Comparison of ENCODE assay signal across 1 cellular context in genomic region chr5:124920909-124921666, GRCh38.
A peak's percentile ranks its signal among the peaks of the same experiment; 100 is the strongest.
TF ChIP-seq lines count a peak whose summit lies in the region.

No MANE protein-coding gene starts in this region.

TF ChIP-seq in GM12878, 131 proteins besides CTCF, POLR2A, EP300 and RAD21 (continued from another document):
- peak; percentile 75 for TF ChIP-seq MXI1 (IDR thresholded peaks at IDR 0.05; ENCODE audit: low read depth, low read length)
- 0 out of 2 replicates have a peak, but pooled peaks have one; percentile 14 for TF ChIP-seq YY1 (IDR thresholded peaks at IDR 0.05; ENCODE audit: low read depth, low read length)
- 0 out of 2 replicates have a peak, but pooled peaks have one; percentile 91 for TF ChIP-seq DPF2 (IDR thresholded peaks at IDR 0.05)
- TF ChIP-seq SKIL (IDR thresholded peaks at IDR 0.05; ENCODE audit: low read depth, poor library complexity, severe bottlenecking) = no peak
- TF ChIP-seq PBX3 (IDR thresholded peaks at IDR 0.05; ENCODE audit: insufficient replicate concordance, low read depth, low read length) = peak; percentile 13
- TF ChIP-seq SIX5 (IDR thresholded peaks at IDR 0.05; ENCODE audit: low read depth, low read length, severe bottlenecking) = no peak
- TF ChIP-seq SP1 (IDR thresholded peaks at IDR 0.05; ENCODE audit: low read depth, low read length) = no peak
- TF ChIP-seq POLR2AphosphoS2 (IDR thresholded peaks at IDR 0.05; ENCODE audit: low read depth, low read length) = no peak
- peak; percentile 60; the same call in 1 of the 2 replicates for TF ChIP-seq RELB (IDR thresholded peaks at IDR 0.05; ENCODE audit: low read depth)
- peak; percentile 39 for TF ChIP-seq BCL3 (IDR thresholded peaks at IDR 0.05; ENCODE audit: borderline replicate concordance, insufficient read depth, low read depth, low read length, poor library complexity, severe bottlenecking)
- TF ChIP-seq HDAC2 (IDR thresholded peaks at IDR 0.05) = no peak
- no peak for TF ChIP-seq TARDBP (IDR thresholded peaks at IDR 0.05; ENCODE audit: borderline replicate concordance)
- no peak for TF ChIP-seq PAX5 (IDR thresholded peaks at IDR 0.05; ENCODE audit: borderline replicate concordance, low read depth, low read length)
- peak; percentile 91 for TF ChIP-seq ATF2 (IDR thresholded peaks at IDR 0.05; ENCODE audit: low read length)
- peak; percentile 75; the same call in 1 of the 2 replicates for TF ChIP-seq CREM (IDR thresholded peaks at IDR 0.05; ENCODE audit: low read depth)
- peak; percentile 62 for TF ChIP-seq PKNOX1 (IDR thresholded peaks at IDR 0.05)
- TF ChIP-seq HSF1 (IDR thresholded peaks at IDR 0.05; ENCODE audit: low read depth, low read length) = no peak
- TF ChIP-seq KDM1A (IDR thresholded peaks at IDR 0.05; ENCODE audit: borderline replicate concordance) = no peak
- no peak; the same call in 1 of the 2 replicates for TF ChIP-seq TCF7 (IDR thresholded peaks at IDR 0.05; ENCODE audit: borderline replicate concordance)
- TF ChIP-seq TAF1 (IDR thresholded peaks at IDR 0.05; ENCODE audit: borderline replicate concordance, low read depth, low read length) = no peak
- no peak for TF ChIP-seq NKRF (conservative IDR thresholded peaks at IDR 0.05)
- no peak for TF ChIP-seq E2F4 (IDR thresholded peaks at IDR 0.05; ENCODE audit: low read depth, low read length)
- peak; percentile 74; the same call in 1 of the 2 replicates for TF ChIP-seq STAT3 (IDR thresholded peaks at IDR 0.05; ENCODE audit: low read depth, low read length)
